ENCODE assay signal across 8 cellular contexts in the genomic region with DNA sequence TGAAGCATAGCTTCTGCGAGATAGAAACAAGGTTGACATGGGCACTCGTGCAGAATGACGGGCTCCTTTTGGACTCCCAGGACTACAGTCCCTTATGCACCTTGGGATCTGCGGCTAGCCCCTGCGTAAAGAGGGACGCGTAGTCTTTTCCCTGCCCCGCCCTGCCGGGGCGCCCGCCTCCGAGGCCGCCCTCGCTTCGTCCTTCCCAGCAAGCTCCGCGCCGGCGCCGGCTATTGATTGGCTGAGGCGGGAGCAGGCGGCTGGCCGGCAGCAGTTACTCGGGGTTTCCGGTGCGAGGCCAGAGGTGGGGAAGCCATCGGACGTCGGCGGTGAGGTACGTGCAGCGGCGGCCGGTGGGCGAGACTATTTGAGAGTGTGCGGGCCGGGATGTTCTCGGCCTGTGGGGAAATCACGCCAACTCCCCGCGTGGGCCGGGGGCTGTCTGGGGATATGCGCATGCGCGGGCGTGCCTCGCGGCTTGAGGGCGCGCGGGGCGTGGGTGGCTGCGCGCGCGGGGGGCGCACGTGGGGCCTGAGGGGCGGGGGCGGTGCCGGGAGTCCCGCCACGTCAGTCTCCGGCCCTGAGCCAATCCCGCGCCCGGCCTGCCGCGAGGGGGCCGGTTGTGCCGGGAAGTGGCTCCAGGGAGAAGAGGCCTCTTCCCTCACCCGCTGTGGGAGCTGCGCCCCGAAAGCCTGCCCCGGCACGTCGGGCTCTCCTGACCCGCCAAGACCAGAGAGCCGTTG. TPM values are rescaled to one million over a fixed set of nuclear protein-coding genes. Genes with fewer than 3 reads are reported as not detected.
DNase-seq lines count a peak whose midpoint lies in the region; ATAC-seq and TF ChIP-seq lines count a peak whose summit lies in the region.

TXLNA (plus strand) TSS at position 233 of the 743 bp plus-strand sequence. CDS start 671 bp downstream, outside the sequence.

- TF ChIP-seq EP300 in gastroesophageal sphincter (IDR thresholded peaks at IDR 0.05) (no peak), suprapubic skin (IDR thresholded peaks at IDR 0.05) (no peak)

- H3K27me3 Mint-ChIP-seq in activated naive CD4-positive, alpha-beta T cell treated with anti-CD3 and anti-CD28 coated beads for 36 hours (ENCODE audit: low read depth), result no peaks in the 10 kb centered on the region

- H3K9me3 ChIP-seq in HEK293 (ENCODE audit: control insufficient read depth, insufficient read depth, low read depth, low read length) (no peaks in the 10 kb centered on the region), gastroesophageal sphincter (no peaks in the 10 kb centered on the region), suprapubic skin (no peaks in the 10 kb centered on the region)

- peaks cover 17 to 44% of the 10 kb centered on the region in 2 experiments for H3K36me3 ChIP-seq in HEK293 (ENCODE audit: control insufficient read depth in 2 of 2, insufficient read depth in 1 of 2, low read length in 2 of 2)
- H3K36me3 ChIP-seq in gastroesophageal sphincter, result peaks cover 0 to 44% of the 10 kb centered on the region in 2 donors
- peaks cover 11% of the 10 kb centered on the region for H3K36me3 ChIP-seq in suprapubic skin

- peak; percentile 68 for DNase-seq in GF-D8 (lab: John Stamatoyannopoulos, UW)
- DNase-seq in MV-4-11 (lab: John Stamatoyannopoulos, UW), result peak; percentile 83
- peak; percentile 91 for DNase-seq in SK-N-DZ (ENCODE audit: low spot score)
- peak; percentile 94 for DNase-seq in activated naive CD4-positive, alpha-beta T cell treated with anti-CD3 and anti-CD28 coated beads for 36 hours
- DNase-seq in occipital lobe (lab: John Stamatoyannopoulos, UW), result peak; percentile 91
- DNase-seq in suprapubic skin (ENCODE audit: low spot score in 2 of 2), result peak; percentile 96 to 97

- H3K4me3 ChIP-seq in HEK293 (ENCODE audit: low read depth, low read length), result peak within 1 kb of the TSS; percentile 75
- H3K4me3 ChIP-seq in gastroesophageal sphincter, result peak within 1 kb of the TSS; percentile 70 to 71
- H3K4me3 ChIP-seq in suprapubic skin, result peak within 1 kb of the TSS; percentile 77

- H3K27me3 ChIP-seq in gastroesophageal sphincter, result no peaks in the 10 kb centered on the region
- no peaks in the 10 kb centered on the region for H3K27me3 ChIP-seq in suprapubic skin

- H3K9me3 Mint-ChIP-seq in activated naive CD4-positive, alpha-beta T cell treated with anti-CD3 and anti-CD28 coated beads for 36 hours, result no peaks in the 10 kb centered on the region

- peak within 1 kb of the TSS; percentile 96 for H3K27ac Mint-ChIP-seq in activated naive CD4-positive, alpha-beta T cell treated with anti-CD3 and anti-CD28 coated beads for 36 hours

- POLR2A ChIA-PET in HEK293 (lab: Yijun Ruan, JAX), result interaction anchor here (0.6 to 2.7 kb wide), 25 partner anchors 8 to 533 kb away, joined by 3 to 26 read pairs (median 5); partner anchors contain the start of genes BSDC1, CCDC28B, HDAC1 and IQCC

- peak; percentile 97 for ATAC-seq in gastroesophageal sphincter

- peaks cover 39% of the 10 kb centered on the region for H3K36me3 Mint-ChIP-seq in activated naive CD4-positive, alpha-beta T cell treated with anti-CD3 and anti-CD28 coated beads for 36 hours (ENCODE audit: low read depth)

- peak; percentile 63 to 84 for TF ChIP-seq POLR2A in gastroesophageal sphincter (IDR thresholded peaks at IDR 0.05)
- TF ChIP-seq POLR2A in suprapubic skin (IDR thresholded peaks at IDR 0.05), result peak in 1 of 2 donors; percentile 56

- peak within 1 kb of the TSS; percentile 86 for H3K4me3 Mint-ChIP-seq in activated naive CD4-positive, alpha-beta T cell treated with anti-CD3 and anti-CD28 coated beads for 36 hours

- 0% methylated on average over 10 of the region's 79 CpGs; no CpG with 5 or more reads in 1 of the 2 donors for WGBS in gastroesophageal sphincter (ENCODE audit: low coverage in 1 of 2), 2 donors
- 1% methylated on average over 12 of the region's 79 CpGs for WGBS in suprapubic skin

- H3K4me1 ChIP-seq in HEK293 (ENCODE audit: control insufficient read depth, insufficient read depth, low read length), result peaks cover 6% of the 10 kb centered on the region; the same call in 1 of the 2 replicates
- peaks cover 7 to 55% (median 19%) of the 10 kb centered on the region in 3 donors for H3K4me1 ChIP-seq in gastroesophageal sphincter
- peaks cover 51% of the 10 kb centered on the region for H3K4me1 ChIP-seq in suprapubic skin

- TF ChIP-seq CTCF in HEK293 (tag by site-specific recombination; IDR thresholded peaks at IDR 0.05) (peak; percentile 49; the same call in 1 of the 2 replicates), gastroesophageal sphincter (IDR thresholded peaks at IDR 0.05) (peak in 3 of 4 experiments; percentile 2 to 45 (median 25)), suprapubic skin (IDR thresholded peaks at IDR 0.05) (peak in 1 of 2 donors; percentile 28)

- H3K27ac ChIP-seq in HEK293 (ENCODE audit: extremely low read depth, low read depth, low read length) (peak within 1 kb of the TSS; percentile 76), gastroesophageal sphincter (peak within 1 kb of the TSS; percentile 89 to 96 (median 94)), suprapubic skin (peak within 1 kb of the TSS; percentile 91)

- peaks cover 47% of the 10 kb centered on the region for H3K4me1 Mint-ChIP-seq in activated naive CD4-positive, alpha-beta T cell treated with anti-CD3 and anti-CD28 coated beads for 36 hours (ENCODE audit: low read depth)

- intact Hi-C loops in activated naive CD4-positive, alpha-beta T cell treated with anti-CD3 and anti-CD28 coated beads for 36 hours (cut with micrococcal nuclease), result loop anchor here (1.0 to 2.0 kb wide), 7 partner anchors 22 to 471 kb away; partner anchors contain the start of genes EIF3I, KHDRBS1, KPNA6 and LCK

- CTCF ChIA-PET in HEK293 (lab: Yijun Ruan, JAX), result interaction anchor here (0.7 to 1.6 kb wide), 6 partner anchors 15 to 185 kb away, joined by 3 to 5 read pairs (median 4); partner anchors contain the start of gene TMEM39B
- CTCF ChIA-PET in activated naive CD4-positive, alpha-beta T cell treated with anti-CD3 and anti-CD28 coated beads for 36 hours (lab: Charles Lee), result interaction anchor here (1.0 to 1.8 kb wide), 2 partner anchors 21 to 36 kb away, joined by 3 to 4 read pairs; partner anchors contain the start of gene CCDC28B

TF ChIP-seq in HEK293, 187 proteins besides CTCF, POLR2A, EP300 and RAD21 (continues in another document):
- no peak for TF ChIP-seq ZNF580 (tag by site-specific recombination; IDR thresholded peaks at IDR 0.05)
- no peak for TF ChIP-seq SALL2 (tag by site-specific recombination; IDR thresholded peaks at IDR 0.05; ENCODE audit: borderline replicate concordance)
- peak; percentile 54; the same call in 1 of the 2 replicates for TF ChIP-seq TSHZ1 (tag by site-specific recombination; IDR thresholded peaks at IDR 0.05; ENCODE audit: borderline replicate concordance)
- peak; percentile 96 for TF ChIP-seq BCL11B (tag by site-specific recombination; IDR thresholded peaks at IDR 0.05; ENCODE audit: low read depth)
- TF ChIP-seq ZNF843 (tag by site-specific recombination; IDR thresholded peaks at IDR 0.05), result 0 out of 2 replicates have a peak, but pooled peaks have one; percentile 52
- no peak for TF ChIP-seq ZNF623 (tag by site-specific recombination; IDR thresholded peaks at IDR 0.05)
- TF ChIP-seq, protein P1, sequence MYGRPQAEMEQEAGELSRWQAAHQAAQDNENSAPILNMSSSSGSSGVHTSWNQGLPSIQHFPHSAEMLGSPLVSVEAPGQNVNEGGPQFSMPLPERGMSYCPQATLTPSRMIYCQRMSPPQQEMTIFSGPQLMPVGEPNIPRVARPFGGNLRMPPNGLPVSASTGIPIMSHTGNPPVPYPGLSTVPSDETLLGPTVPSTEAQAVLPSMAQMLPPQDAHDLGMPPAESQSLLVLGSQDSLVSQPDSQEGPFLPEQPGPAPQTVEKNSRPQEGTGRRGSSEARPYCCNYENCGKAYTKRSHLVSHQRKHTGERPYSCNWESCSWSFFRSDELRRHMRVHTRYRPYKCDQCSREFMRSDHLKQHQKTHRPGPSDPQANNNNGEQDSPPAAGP (tag by site-specific recombination; IDR thresholded peaks at IDR 0.05), result peak; percentile 75; the same call in 1 of the 2 replicates

RNA-seq across cellular contexts. Expression of gene TXLNA, which starts in this region (rescaled TPM):
- 56.0 and 56.4 TPM in 2 replicates for polyA plus RNA-seq in SK-N-DZ (2014; cell fraction: cytosol; rRNA removed)
- 59.2 and 70.4 TPM in 2 replicates for polyA plus RNA-seq in SK-N-DZ (2014; cell fraction: nucleus; rRNA removed)
- 10 to 100 TPM; 84.3 to 86.2 TPM for total RNA-seq in activated naive CD4-positive, alpha-beta T cell treated with anti-CD3 and anti-CD28 coated beads for 36 hours
- total RNA-seq in gastroesophageal sphincter, result 10 to 100 TPM; 44.7 to 86.6 (median 67.3) TPM
- 21.1 TPM for total RNA-seq in occipital lobe
- total RNA-seq in suprapubic skin, result 10 to 100 TPM; 50.0 to 72.0 (median 56.3) TPM

Comparison
In these comparisons a context has a peak if more than half of its experiments do, and no peak if none do; other contexts are left out.
1. Peak in every context shown above with its lines: DNase-seq, ATAC-seq, H3K4me3 ChIP-seq and H3K27ac ChIP-seq.